ENCODE assay signal across 10 cellular contexts in genomic region chr20:49630396-49630951, GRCh38.
DNase-seq lines count a peak whose midpoint lies in the region; ATAC-seq and TF ChIP-seq lines count a peak whose summit lies in the region.
"Had no signal": no experiment of that assay in that cellular context is flagged by ENCODE, and none has a peak within 500 bp of the region (broad histone marks: within the 10 kb centered on the region; RNA-seq: fewer than 3 reads in every experiment).

No MANE protein-coding gene starts in this region.

- no peak overlapping the region for H3K4ac ChIP-seq in trophoblast cell (ENCODE audit: low read depth, low read length)

- H3K4me3 Mint-ChIP-seq in GM23338 (no peak overlapping the region), Calu3 (ENCODE audit: low read depth, unreplicated experiment) (no peak overlapping the region), glutamatergic neuron (ENCODE audit: unreplicated experiment) (no peak overlapping the region)
- H3K4me3 Mint-ChIP-seq: type B pancreatic cell had no signal

- peaks cover 2% of the 10 kb centered on the region; the same call in 2 of the 3 replicates for H3K9me3 Mint-ChIP-seq in GM23338
- no peaks in the 10 kb centered on the region for H3K9me3 Mint-ChIP-seq in Calu3 (ENCODE audit: low read depth, unreplicated experiment)
- peaks cover 5% of the 10 kb centered on the region for H3K9me3 Mint-ChIP-seq in glutamatergic neuron (ENCODE audit: unreplicated experiment)
- H3K9me3 Mint-ChIP-seq: type B pancreatic cell had no signal

- ATAC-seq in GM18870 (IDR thresholded peaks at IDR 0.05; ENCODE audit: unreplicated experiment) (peak; percentile 75), GM23338 (no peak), HG03565 (IDR thresholded peaks at IDR 0.05; ENCODE audit: unreplicated experiment) (peak; percentile 63)

- H3K4me3 ChIP-seq in GM23338: no peak overlapping the region
- no peak overlapping the region for H3K4me3 ChIP-seq in trophoblast cell (ENCODE audit: low read depth, low read length)

- H3K27me3 ChIP-seq in GM23338 (ENCODE audit: insufficient read depth) (no peaks in the 10 kb centered on the region), trophoblast cell (ENCODE audit: insufficient read depth, low read length) (no peaks in the 10 kb centered on the region)

- H2AK5ac ChIP-seq in trophoblast cell (ENCODE audit: low read length): no peak overlapping the region

- H3K9me3 ChIP-seq in trophoblast cell (ENCODE audit: insufficient read depth, low read depth, low read length): no peaks in the 10 kb centered on the region

- no peak overlapping the region for H4K8ac ChIP-seq in trophoblast cell (ENCODE audit: low read depth, low read length)

- H3K4me1 Mint-ChIP-seq in GM23338: peaks cover 57% of the 10 kb centered on the region
- H3K4me1 Mint-ChIP-seq in Calu3 (ENCODE audit: low read depth, unreplicated experiment): peaks cover 27% of the 10 kb centered on the region
- H3K4me1 Mint-ChIP-seq in glutamatergic neuron (ENCODE audit: low read depth, unreplicated experiment): peaks cover 11% of the 10 kb centered on the region

- H3K36me3 Mint-ChIP-seq in GM23338 (ENCODE audit: low read depth) (peaks cover 29% of the 10 kb centered on the region), Calu3 (ENCODE audit: insufficient read depth, unreplicated experiment) (peaks cover 31% of the 10 kb centered on the region), glutamatergic neuron (ENCODE audit: unreplicated experiment) (no peaks in the 10 kb centered on the region)

- DNase-seq in GM23338 (ENCODE audit: low spot score) (no peak), trophoblast cell (peak; percentile 55 to 80), Calu3 (no peak), NCI-H2081 treated with DMSO at 0.1 percent for 48 hours (lab: John Stamatoyannopoulos, UW) (no peak), glutamatergic neuron (no peak)
- DNase-seq in stimulated activated CD8-positive, alpha-beta memory T cell treated with anti-CD3 and anti-CD28 coated beads, Interleukin-4, amount 100 ng/mL, for 48 hours: no peak
- DNase-seq: NCI-H146 had no signal

- peaks cover 5% of the 10 kb centered on the region; the same call in 1 of the 2 replicates for H4K20me1 ChIP-seq in GM23338 (replicated peaks; ENCODE audit: insufficient read depth)

- peaks cover 7% of the 10 kb centered on the region; the same call in 1 of the 2 replicates for H3K36me3 ChIP-seq in GM23338 (ENCODE audit: insufficient read depth)
- H3K36me3 ChIP-seq in trophoblast cell (ENCODE audit: control insufficient read depth in 1 of 2, insufficient read depth in 2 of 2, low read length in 2 of 2): peaks cover 4 to 8% of the 10 kb centered on the region in 2 experiments

- no peak overlapping the region for H4K12ac ChIP-seq in trophoblast cell (ENCODE audit: low read depth, low read length)

- no peaks in the 10 kb centered on the region for H3K9me2 ChIP-seq in GM23338 (ENCODE audit: insufficient read depth)

- intact Hi-C loops in Calu3 (cut with micrococcal nuclease; ENCODE audit: unreplicated experiment): no loop called here

- no peak overlapping the region for H2AFZ ChIP-seq in GM23338
- no peak overlapping the region for H2AFZ ChIP-seq in trophoblast cell (ENCODE audit: insufficient read depth, low read length, poor library complexity)

- peak overlapping the region; percentile 90; the same call in 1 of the 2 replicates for H3K27ac ChIP-seq in GM23338 (ENCODE audit: low read depth)
- H3K27ac ChIP-seq in trophoblast cell (ENCODE audit: low read depth, low read length): no peak overlapping the region

- no peak overlapping the region for H4K91ac ChIP-seq in trophoblast cell (ENCODE audit: low read depth, low read length)

- H3K23ac ChIP-seq in trophoblast cell (ENCODE audit: low read length): no peak overlapping the region

- no peak overlapping the region for H2BK120ac ChIP-seq in trophoblast cell (ENCODE audit: insufficient read depth, low read length, poor library complexity)

- no peak overlapping the region for H2BK5ac ChIP-seq in trophoblast cell (ENCODE audit: low read depth, low read length, poor library complexity)

- H3K27me3 Mint-ChIP-seq in GM23338 (ENCODE audit: insufficient read depth, low read depth, poor library complexity): peaks cover 21% of the 10 kb centered on the region
- no peaks in the 10 kb centered on the region for H3K27me3 Mint-ChIP-seq in Calu3 (ENCODE audit: unreplicated experiment)
- peaks cover 4% of the 10 kb centered on the region for H3K27me3 Mint-ChIP-seq in glutamatergic neuron (ENCODE audit: unreplicated experiment)
- H3K27me3 Mint-ChIP-seq: type B pancreatic cell had no signal

- no peak overlapping the region for H3K14ac ChIP-seq in trophoblast cell (ENCODE audit: low read length)

- H3K9ac ChIP-seq in trophoblast cell (ENCODE audit: low read length): no peak overlapping the region

- peaks cover 1% of the 10 kb centered on the region for H3K79me1 ChIP-seq in trophoblast cell (ENCODE audit: low read length)

- no CpG with 5 or more reads among the region's 10 CpGs for WGBS in trophoblast cell (ENCODE audit: extremely low coverage, insufficient coverage, insufficient read length)

- peaks cover 4% of the 10 kb centered on the region for H3F3A ChIP-seq in GM23338 (replicated peaks; ENCODE audit: low read depth)

- H3K79me2 ChIP-seq in GM23338 (replicated peaks; ENCODE audit: insufficient read depth) (peaks cover 7% of the 10 kb centered on the region), trophoblast cell (ENCODE audit: control insufficient read depth, insufficient read depth, low read length, poor library complexity) (no peaks in the 10 kb centered on the region)

- H3K18ac ChIP-seq in trophoblast cell (ENCODE audit: low read length): no peak overlapping the region

- H3K27ac Mint-ChIP-seq in GM23338: no peak overlapping the region
- H3K27ac Mint-ChIP-seq in Calu3 (ENCODE audit: unreplicated experiment): no peak overlapping the region
- H3K27ac Mint-ChIP-seq in glutamatergic neuron (ENCODE audit: unreplicated experiment): no peak overlapping the region

- H3K4me2 ChIP-seq in GM23338 (no peak overlapping the region), trophoblast cell (ENCODE audit: low read length) (no peak overlapping the region)

- H2BK12ac ChIP-seq in trophoblast cell (ENCODE audit: low read length): no peak overlapping the region

- CTCF ChIA-PET in Calu3 (lab: Charles Lee): interaction anchor here (1.0 kb wide), 1 partner anchor 216 kb away, joined by 3 read pairs; no protein-coding TSS in a partner anchor

- peaks cover 45% of the 10 kb centered on the region for H3K4me1 ChIP-seq in GM23338 (ENCODE audit: insufficient read depth)
- H3K4me1 ChIP-seq in trophoblast cell (ENCODE audit: control insufficient read depth in 1 of 2, insufficient read depth in 2 of 2, low read length in 2 of 2): peaks cover 24 to 25% of the 10 kb centered on the region in 2 experiments

- TF ChIP-seq CTCF in GM23338 (conservative IDR thresholded peaks at IDR 0.05; ENCODE audit: low read depth in 2 of 2) (no peak), Calu3 (IDR thresholded peaks at IDR 0.05; ENCODE audit: unreplicated experiment) (no peak), glutamatergic neuron (IDR thresholded peaks at IDR 0.05; ENCODE audit: partially characterized antibody, unreplicated experiment) (no peak)

- BruUV-seq in Calu3 (replicated peaks; lab: Mats Ljungman, UMichigan): no TSS peak

TF ChIP-seq in GM23338, 12 proteins besides CTCF, POLR2A, EP300 and RAD21 (continues in another document):
- no peak for TF ChIP-seq EZH2 (IDR thresholded peaks at IDR 0.05; ENCODE audit: low read depth, unreplicated experiment)
- TF ChIP-seq, protein P1, sequence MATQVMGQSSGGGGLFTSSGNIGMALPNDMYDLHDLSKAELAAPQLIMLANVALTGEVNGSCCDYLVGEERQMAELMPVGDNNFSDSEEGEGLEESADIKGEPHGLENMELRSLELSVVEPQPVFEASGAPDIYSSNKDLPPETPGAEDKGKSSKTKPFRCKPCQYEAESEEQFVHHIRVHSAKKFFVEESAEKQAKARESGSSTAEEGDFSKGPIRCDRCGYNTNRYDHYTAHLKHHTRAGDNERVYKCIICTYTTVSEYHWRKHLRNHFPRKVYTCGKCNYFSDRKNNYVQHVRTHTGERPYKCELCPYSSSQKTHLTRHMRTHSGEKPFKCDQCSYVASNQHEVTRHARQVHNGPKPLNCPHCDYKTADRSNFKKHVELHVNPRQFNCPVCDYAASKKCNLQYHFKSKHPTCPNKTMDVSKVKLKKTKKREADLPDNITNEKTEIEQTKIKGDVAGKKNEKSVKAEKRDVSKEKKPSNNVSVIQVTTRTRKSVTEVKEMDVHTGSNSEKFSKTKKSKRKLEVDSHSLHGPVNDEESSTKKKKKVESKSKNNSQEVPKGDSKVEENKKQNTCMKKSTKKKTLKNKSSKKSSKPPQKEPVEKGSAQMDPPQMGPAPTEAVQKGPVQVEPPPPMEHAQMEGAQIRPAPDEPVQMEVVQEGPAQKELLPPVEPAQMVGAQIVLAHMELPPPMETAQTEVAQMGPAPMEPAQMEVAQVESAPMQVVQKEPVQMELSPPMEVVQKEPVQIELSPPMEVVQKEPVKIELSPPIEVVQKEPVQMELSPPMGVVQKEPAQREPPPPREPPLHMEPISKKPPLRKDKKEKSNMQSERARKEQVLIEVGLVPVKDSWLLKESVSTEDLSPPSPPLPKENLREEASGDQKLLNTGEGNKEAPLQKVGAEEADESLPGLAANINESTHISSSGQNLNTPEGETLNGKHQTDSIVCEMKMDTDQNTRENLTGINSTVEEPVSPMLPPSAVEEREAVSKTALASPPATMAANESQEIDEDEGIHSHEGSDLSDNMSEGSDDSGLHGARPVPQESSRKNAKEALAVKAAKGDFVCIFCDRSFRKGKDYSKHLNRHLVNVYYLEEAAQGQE (IDR thresholded peaks at IDR 0.05; ENCODE audit: unreplicated experiment): no peak
- no peak for TF ChIP-seq JUNB (IDR thresholded peaks at IDR 0.05; ENCODE audit: unreplicated experiment)
- no peak for TF ChIP-seq ETS1 (IDR thresholded peaks at IDR 0.05)
- no peak for TF ChIP-seq NANOG (IDR thresholded peaks at IDR 0.05; ENCODE audit: borderline replicate concordance)
- TF ChIP-seq POLR2AphosphoS5 (IDR thresholded peaks at IDR 0.05; ENCODE audit: low read depth): no peak
- TF ChIP-seq EZH2phosphoT487 (IDR thresholded peaks at IDR 0.05; ENCODE audit: unreplicated experiment): no peak
- TF ChIP-seq CREB1 (CRISPR knock-in tag; IDR thresholded peaks at IDR 0.05; ENCODE audit: low read depth): no peak

Comparison
In these comparisons a context has a peak if more than half of its experiments do, and no peak if none do; other contexts are left out.
1. DNase-seq: peak in trophoblast cell (2 of 2); none in GM23338 (single experiment), stimulated activated CD8-positive, alpha-beta memory T cell treated with anti-CD3 and anti-CD28 coated beads, Interleukin-4, amount 100 ng/mL, for 48 hours (single experiment), Calu3 (single experiment), NCI-H2081 treated with DMSO at 0.1 percent for 48 hours (single experiment) and glutamatergic neuron (single experiment).